Comparison of ENCODE assay signal across 1 cellular context in the genomic region with DNA sequence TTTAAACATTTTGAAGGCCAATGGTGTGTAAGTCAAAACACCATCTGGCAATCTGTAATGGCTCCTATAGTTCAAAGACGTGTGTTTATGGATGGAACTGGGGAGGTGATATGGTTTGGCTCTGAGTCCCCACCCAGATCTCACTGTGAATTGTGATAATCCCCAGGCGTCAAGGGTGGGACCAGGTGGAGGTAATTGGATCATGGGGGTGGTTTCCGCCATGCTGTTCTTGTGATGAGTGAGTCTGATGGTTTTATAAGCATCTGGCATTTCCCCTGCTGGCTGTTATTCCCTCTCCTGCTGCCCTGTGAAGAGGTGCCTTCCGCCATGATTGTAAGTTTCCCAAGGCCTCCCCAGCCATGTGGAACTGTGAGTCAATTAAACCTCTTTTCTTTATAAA. TPM values are rescaled to one million over a fixed set of nuclear protein-coding genes. Genes with fewer than 3 reads are reported as not detected.
"Had no signal": no experiment of that assay in that cellular context is flagged by ENCODE, and none has a peak within 500 bp of the region (broad histone marks: within the 10 kb centered on the region; RNA-seq: fewer than 3 reads in every experiment).

No MANE protein-coding gene starts in this region.

RNA-seq across cellular contexts. Expression of a gene that starts 52.2 kb away (rescaled TPM):
- total RNA-seq: PC-3 had no signal
